In the genomic region with DNA sequence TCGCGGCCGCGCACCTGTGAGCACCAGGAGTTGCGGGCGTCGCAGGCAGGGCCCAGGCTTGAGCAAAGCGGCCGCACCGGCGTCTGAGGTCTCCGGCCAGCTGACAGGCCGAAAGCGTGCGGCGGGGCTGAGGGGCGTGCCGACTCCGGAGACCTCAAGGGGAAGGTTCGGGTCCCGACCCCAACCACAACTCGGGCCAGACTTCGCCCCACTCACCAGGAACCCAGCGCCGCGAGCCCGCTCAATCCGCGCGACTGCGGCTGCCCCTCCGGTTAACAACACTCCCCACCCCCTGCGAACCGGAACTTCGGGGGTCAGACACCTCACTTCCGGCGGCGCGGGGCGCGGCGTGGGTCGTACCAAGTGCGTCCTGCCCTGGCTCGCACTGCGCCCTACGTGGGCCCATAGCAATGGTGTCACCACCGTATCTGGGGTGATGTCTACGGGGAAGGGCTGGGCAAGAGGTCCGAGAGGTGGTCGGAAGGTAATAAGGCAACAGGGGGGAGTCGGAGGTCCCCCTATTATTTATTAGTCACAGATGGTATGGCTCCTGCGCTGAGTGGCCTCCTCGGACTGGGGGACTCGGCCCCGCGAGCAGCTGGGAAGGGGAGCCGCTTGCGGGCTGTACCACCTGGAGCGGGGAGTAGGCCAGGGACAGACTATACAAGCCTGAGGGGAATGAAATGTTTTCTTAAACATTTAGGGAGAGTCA, we compare ENCODE assay signal across 8 cellular contexts. TPM values are rescaled to one million over a fixed set of nuclear protein-coding genes. Genes with fewer than 3 reads are reported as not detected.
A peak's percentile ranks its signal among the peaks of the same experiment; 100 is the strongest.
DNase-seq lines count a peak whose midpoint lies in the region; ATAC-seq and TF ChIP-seq lines count a peak whose summit lies in the region.

A gene (minus strand): TSS at position 280 of the 712 bp plus-strand sequence. CDS start 918 bp downstream, outside the sequence.

- no peaks in the 10 kb centered on the region for H3K9me3 ChIP-seq in ascending aorta

- TF ChIP-seq POLR2A in GM18505 (IDR thresholded peaks at IDR 0.05; ENCODE audit: borderline replicate concordance, extremely low read depth, insufficient read depth, insufficient read length): peak; percentile 90

- H3K4me3 ChIP-seq in ascending aorta: peak within 1 kb of the TSS; percentile 89 to 99
- H3K4me3 ChIP-seq in retinal pigment epithelial cell (ENCODE audit: low read length): peak within 1 kb of the TSS; percentile 91

- H3K27me3 ChIP-seq in ascending aorta: no peaks in the 10 kb centered on the region

- peak within 1 kb of the TSS; percentile 98 for H3K27ac Mint-ChIP-seq in T-helper 2 cell treated with Interferon-gamma antibody and Interleukin-4, amounts not matched to agents 5 μg/mL and 100 μg/mL, for 36 hours

- H3K4me3 Mint-ChIP-seq in T-helper 2 cell treated with Interferon-gamma antibody and Interleukin-4, amounts not matched to agents 5 μg/mL and 100 μg/mL, for 36 hours: peak within 1 kb of the TSS; percentile 95

- peak within 1 kb of the TSS; percentile 95 to 99 for H3K27ac ChIP-seq in ascending aorta

- H3K4me1 Mint-ChIP-seq in T-helper 2 cell treated with Interferon-gamma antibody and Interleukin-4, amounts not matched to agents 5 μg/mL and 100 μg/mL, for 36 hours (ENCODE audit: low read depth): peaks cover 22% of the 10 kb centered on the region

- TF ChIP-seq CTCF in ascending aorta (IDR thresholded peaks at IDR 0.05): no peak
- no peak for TF ChIP-seq CTCF in retinal pigment epithelial cell (conservative IDR thresholded peaks at IDR 0.05; ENCODE audit: low read depth, low read length)

- ATAC-seq in GM18505 (IDR thresholded peaks at IDR 0.05; ENCODE audit: unreplicated experiment) (peak; percentile 54), HG02938 (IDR thresholded peaks at IDR 0.05; ENCODE audit: unreplicated experiment) (peak; percentile 54), GM18519 (IDR thresholded peaks at IDR 0.05; ENCODE audit: low FRiP score, unreplicated experiment) (no peak)

- H3K9me3 Mint-ChIP-seq in T-helper 2 cell treated with Interferon-gamma antibody and Interleukin-4, amounts not matched to agents 5 μg/mL and 100 μg/mL, for 36 hours: no peaks in the 10 kb centered on the region

- H3K36me3 ChIP-seq in ascending aorta: peaks cover 36 to 38% of the 10 kb centered on the region in 2 donors

- peaks cover 11 to 24% of the 10 kb centered on the region in 2 donors for H3K4me1 ChIP-seq in ascending aorta

- intact Hi-C loops in ascending aorta (cut with DNase I): loop anchor here (1.0 to 2.0 kb wide), 3 partner anchors 16 to 107 kb away; a partner anchor contains a TSS

- no peaks in the 10 kb centered on the region for H3K27me3 Mint-ChIP-seq in T-helper 2 cell treated with Interferon-gamma antibody and Interleukin-4, amounts not matched to agents 5 μg/mL and 100 μg/mL, for 36 hours (ENCODE audit: low read depth)

- peaks cover 23% of the 10 kb centered on the region for H3K36me3 Mint-ChIP-seq in T-helper 2 cell treated with Interferon-gamma antibody and Interleukin-4, amounts not matched to agents 5 μg/mL and 100 μg/mL, for 36 hours (ENCODE audit: low read depth)

- DNase-seq in NCI-H1694 treated with DMSO at 0.1 percent for 48 hours (lab: John Stamatoyannopoulos, UW): peak; percentile 70
- DNase-seq in T-helper 2 cell treated with Interferon-gamma antibody and Interleukin-4, amounts not matched to agents 5 μg/mL and 100 μg/mL, for 36 hours (ENCODE audit: low spot score): peak; percentile 93
- DNase-seq in ascending aorta (ENCODE audit: low spot score in 2 of 2): peak; percentile 66 to 95
- DNase-seq in hepatic stellate cell (ENCODE audit: low spot score): peak; percentile 97
- peak; percentile 62 for DNase-seq in retinal pigment epithelial cell (ENCODE audit: low read depth)

RNA-seq across cellular contexts. Expression of the gene that starts here (rescaled TPM):
- total RNA-seq in ascending aorta: 229 TPM
